ENCODE assay signal across 11 cellular contexts in the genomic region with DNA sequence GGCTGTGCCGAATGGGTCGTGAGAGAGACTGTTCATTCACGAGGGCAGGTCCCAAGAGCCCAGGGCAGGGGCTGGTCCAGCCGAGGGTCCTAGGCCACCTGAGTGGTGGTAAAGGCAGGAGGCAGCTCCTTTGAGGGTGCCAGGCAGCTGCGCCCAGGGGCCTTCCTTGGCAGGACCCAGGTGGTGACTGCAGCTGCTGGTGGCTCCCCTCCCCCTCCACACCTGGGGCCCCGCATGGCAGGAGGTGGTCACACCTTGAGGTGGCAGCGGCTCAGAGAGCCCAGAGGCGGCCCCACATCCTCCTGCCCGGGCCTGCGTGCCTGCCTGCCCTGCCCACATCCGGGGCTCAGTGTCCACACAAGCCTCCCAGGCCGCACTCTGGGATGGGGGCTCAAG.
"Had no signal": no experiment of that assay in that cellular context is flagged by ENCODE, and none has a peak within 500 bp of the region (broad histone marks: within the 10 kb centered on the region; RNA-seq: fewer than 3 reads in every experiment).

No MANE protein-coding gene starts in this region.

- H3K27ac ChIP-seq: thyroid gland, VCaP had no signal

- H3K9me3 ChIP-seq: thyroid gland had no signal

- H3K4me3 ChIP-seq: lung, thyroid gland had no signal

- ATAC-seq: left lobe of liver, T-helper 17 cell had no signal

- H3K4me1 ChIP-seq: thyroid gland had no signal

- DNase-seq: activated CD4-positive, alpha-beta T cell treated with anti-CD3 and anti-CD28 coated beads, Interleukin-2, amount 50 U/mL, for 4 hours; activated gamma-delta T cell; endodermal cell; erythroblast; stimulated activated CD4-positive, alpha-beta T cell treated with anti-CD3 and anti-CD28 coated beads, Interleukin-2, amount 100 ng/mL, for 24 hours; stimulated activated naive CD4-positive, alpha-beta T cell treated with Interleukin-2 at 50 U/mL for 16 hours; T-helper 17 cell; thyroid gland had no signal

- H3K36me3 ChIP-seq: thyroid gland had no signal
